In genomic region chr1:155094622-155094948, GRCh38 we compare ENCODE assay signal across 7 cellular contexts. TPM values are rescaled to one million over a fixed set of nuclear protein-coding genes. Genes with fewer than 3 reads are reported as not detected.
A peak's percentile ranks its signal among the peaks of the same experiment; 100 is the strongest.
DNase-seq lines count a peak whose midpoint lies in the region; ATAC-seq and TF ChIP-seq lines count a peak whose summit lies in the region.
"Had no signal": no experiment of that assay in that cellular context is flagged by ENCODE, and none has a peak within 500 bp of the region (broad histone marks: within the 10 kb centered on the region; RNA-seq: fewer than 3 reads in every experiment).

No MANE protein-coding gene starts in this region.

- H3K9ac ChIP-seq in Loucy (ENCODE audit: low read depth, low read length, poor library complexity, severe bottlenecking): no peak overlapping the region

- intact Hi-C loops in ovary (cut with DNase I): loop anchor here in 3 of 4 donors (5.0 kb wide), 2 partner anchors 33 to 73 kb away; partner anchors contain the start of gene EFNA1 (in 2 of the 3)

- no peaks in the 10 kb centered on the region for H3K27me3 ChIP-seq in Loucy (ENCODE audit: insufficient read depth, low read length, poor library complexity, severe bottlenecking)
- no peaks in the 10 kb centered on the region for H3K27me3 ChIP-seq in ovary

- no peaks in the 10 kb centered on the region for H4K20me1 ChIP-seq in Loucy (ENCODE audit: insufficient read depth, low read length, poor library complexity, severe bottlenecking)

- H3K9me3 ChIP-seq in Loucy (ENCODE audit: insufficient read depth, low read depth, low read length): no peaks in the 10 kb centered on the region
- no peaks in the 10 kb centered on the region for H3K9me3 ChIP-seq in ovary

- no peak overlapping the region for H3K27ac ChIP-seq in ovary

- no peak overlapping the region for H3K4me3 ChIP-seq in Loucy (ENCODE audit: low read length, poor library complexity, severe bottlenecking)
- no peak overlapping the region for H3K4me3 ChIP-seq in ovary

- TF ChIP-seq POLR2A in ovary (IDR thresholded peaks at IDR 0.05): no peak

- H3K4me1 Mint-ChIP-seq in endothelial cell (ENCODE audit: unreplicated experiment): peaks cover 23% of the 10 kb centered on the region
- H3K4me1 Mint-ChIP-seq in stimulated activated effector memory CD8-positive, alpha-beta T cell treated with anti-CD3 and anti-CD28 coated beads, Interleukin-12 subunit alpha, Interleukin-12 subunit beta, amount 100 ng/mL, for 72 hours: peaks cover 8% of the 10 kb centered on the region

- peak overlapping the region; percentile 39 for H3K4me3 Mint-ChIP-seq in endothelial cell (ENCODE audit: unreplicated experiment)
- no peak overlapping the region for H3K4me3 Mint-ChIP-seq in stimulated activated effector memory CD8-positive, alpha-beta T cell treated with anti-CD3 and anti-CD28 coated beads, Interleukin-12 subunit alpha, Interleukin-12 subunit beta, amount 100 ng/mL, for 72 hours
- H3K4me3 Mint-ChIP-seq: CD8-positive, alpha-beta memory T cell had no signal

- H3K9me2 ChIP-seq in Loucy (replicated peaks; ENCODE audit: low read depth, low read length): no peaks in the 10 kb centered on the region

- H2AFZ ChIP-seq in Loucy (ENCODE audit: low read length): peak overlapping the region; percentile 7; the same call in 1 of the 2 replicates

- 56 to 72% (median 63%) methylated on average over 2 of the region's 2 CpGs for WGBS in ovary, 3 donors

- peaks cover 10% of the 10 kb centered on the region for H3K27me3 Mint-ChIP-seq in endothelial cell (ENCODE audit: unreplicated experiment)

- no peak overlapping the region for H3K27ac Mint-ChIP-seq in endothelial cell (ENCODE audit: unreplicated experiment)
- H3K27ac Mint-ChIP-seq in stimulated activated effector memory CD8-positive, alpha-beta T cell treated with anti-CD3 and anti-CD28 coated beads, Interleukin-12 subunit alpha, Interleukin-12 subunit beta, amount 100 ng/mL, for 72 hours: no peak overlapping the region
- H3K27ac Mint-ChIP-seq: CD8-positive, alpha-beta memory T cell had no signal

- TF ChIP-seq EP300 in ovary (IDR thresholded peaks at IDR 0.05): no peak

- no peaks in the 10 kb centered on the region for H3K9me3 Mint-ChIP-seq in endothelial cell (ENCODE audit: unreplicated experiment)
- H3K9me3 Mint-ChIP-seq in stimulated activated effector memory CD8-positive, alpha-beta T cell treated with anti-CD3 and anti-CD28 coated beads, Interleukin-12 subunit alpha, Interleukin-12 subunit beta, amount 100 ng/mL, for 72 hours: no peaks in the 10 kb centered on the region

- H3K36me3 Mint-ChIP-seq in endothelial cell (ENCODE audit: low read depth, unreplicated experiment): peaks cover 5% of the 10 kb centered on the region
- H3K36me3 Mint-ChIP-seq in stimulated activated effector memory CD8-positive, alpha-beta T cell treated with anti-CD3 and anti-CD28 coated beads, Interleukin-12 subunit alpha, Interleukin-12 subunit beta, amount 100 ng/mL, for 72 hours: no peaks in the 10 kb centered on the region
- H3K36me3 Mint-ChIP-seq: CD8-positive, alpha-beta memory T cell had no signal

- H3K79me2 ChIP-seq in Loucy (ENCODE audit: insufficient read depth, low read length): no peaks in the 10 kb centered on the region

- ATAC-seq in stimulated activated effector memory CD8-positive, alpha-beta T cell treated with anti-CD3 and anti-CD28 coated beads, Interleukin-12 subunit alpha, Interleukin-12 subunit beta, amount 100 ng/mL, for 72 hours: peak; percentile 20

- H3K4me2 ChIP-seq in Loucy (ENCODE audit: low read depth, low read length, poor library complexity, severe bottlenecking): no peak overlapping the region

- no peaks in the 10 kb centered on the region for H3F3A ChIP-seq in Loucy (ENCODE audit: low read depth)

- no peak; the same call in 1 of the 2 replicates for TF ChIP-seq CTCF in Loucy (conservative IDR thresholded peaks at IDR 0.05; ENCODE audit: low read length)
- no peak for TF ChIP-seq CTCF in endothelial cell (IDR thresholded peaks at IDR 0.05; ENCODE audit: unreplicated experiment)
- TF ChIP-seq CTCF in ovary (IDR thresholded peaks at IDR 0.05): no peak

- no peak for DNase-seq in endothelial cell (ENCODE audit: low spot score)
- DNase-seq in stimulated activated effector memory CD8-positive, alpha-beta T cell treated with anti-CD3 and anti-CD28 coated beads, Interleukin-12 subunit alpha, Interleukin-12 subunit beta, amount 100 ng/mL, for 72 hours (ENCODE audit: low spot score in 2 of 2): no peak
- DNase-seq in HK-2 (ENCODE audit: unreplicated experiment): no peak
- DNase-seq in RPMI8226: no peak
- DNase-seq in ovary: no peak
- DNase-seq: CD8-positive, alpha-beta memory T cell had no signal

- H3K4me1 ChIP-seq in Loucy (ENCODE audit: insufficient read depth, low read length, poor library complexity, severe bottlenecking): peaks cover 4% of the 10 kb centered on the region
- H3K4me1 ChIP-seq in ovary (ENCODE audit: insufficient read depth): peaks cover 8% of the 10 kb centered on the region

- H3K36me3 ChIP-seq in Loucy (ENCODE audit: insufficient read depth, low read length) (no peaks in the 10 kb centered on the region), ovary (no peaks in the 10 kb centered on the region)

RNA-seq across cellular contexts. Expression of gene EFNA3, which starts 15.9 kb away (rescaled TPM):
- total RNA-seq in endothelial cell (ENCODE audit: unreplicated experiment) (9.6 TPM), ovary (1 to 10 TPM; 1.3 to 3.7 (median 2.4) TPM)
- 1 to 10 TPM; 1.6 to 2.1 TPM for polyA plus RNA-seq in ovary

RNA-seq across cellular contexts. Expression of gene EFNA4, which starts 31.0 kb away (rescaled TPM):
- total RNA-seq in endothelial cell (ENCODE audit: unreplicated experiment): 25.2 TPM
- total RNA-seq in ovary: 10 to 100 TPM in 5 of 7 donors, 1 to 10 TPM in 2; 8.6 to 14.1 (median 12.2) TPM
- 10 to 100 TPM in 1 of 2 donors, 1 to 10 TPM in 1; 7.3 to 10.6 TPM for polyA plus RNA-seq in ovary

RNA-seq across cellular contexts. Expression of gene EFNA1, which starts 33.1 kb away (rescaled TPM):
- total RNA-seq in endothelial cell (ENCODE audit: unreplicated experiment) (413 TPM), ovary (10 to 100 TPM; 12.1 to 51.6 (median 16.6) TPM)
- polyA plus RNA-seq in ovary: 10 to 100 TPM; 18.6 to 27.3 TPM

RNA-seq across cellular contexts. Expression of gene SLC50A1, which starts 41.1 kb away (rescaled TPM):
- total RNA-seq in endothelial cell (ENCODE audit: unreplicated experiment) (43.9 TPM), ovary (10 to 100 TPM; 10.8 to 31.4 (median 16.8) TPM)
- 10 to 100 TPM; 19.7 to 50.2 TPM for polyA plus RNA-seq in ovary

RNA-seq across cellular contexts. Expression of gene ADAM15, which starts 43.5 kb away (rescaled TPM):
- total RNA-seq in endothelial cell (ENCODE audit: unreplicated experiment): 382 TPM
- total RNA-seq in ovary: 100 to 1,000 TPM in 1 of 7 donors, 10 to 100 TPM in 6; 34.8 to 149 (median 67.8) TPM
- 10 to 100 TPM; 17.0 to 61.7 TPM for polyA plus RNA-seq in ovary
